10 cellular contexts compared by ENCODE assay signal in the genomic region with DNA sequence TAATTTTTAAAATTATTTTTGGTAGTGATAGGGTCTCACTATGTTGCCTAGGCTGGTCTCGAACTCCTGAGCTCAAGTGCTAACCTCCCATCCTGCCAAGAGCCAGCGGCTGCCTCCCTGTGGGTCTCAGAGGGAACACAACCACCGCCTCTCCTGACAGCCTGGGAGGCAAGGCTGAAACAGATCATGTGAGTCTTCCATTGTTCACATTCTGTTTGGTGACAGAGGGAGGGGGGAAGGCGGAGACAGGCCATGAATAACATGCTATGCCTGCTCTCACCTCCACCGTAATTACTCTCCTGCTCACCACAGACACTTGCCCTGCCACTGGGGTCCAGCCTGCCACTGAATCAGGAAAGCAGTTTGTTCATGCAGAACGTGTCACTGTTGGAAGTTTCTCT.
DNase-seq lines count a peak whose midpoint lies in the region; ATAC-seq lines count a peak whose summit lies in the region.
"Had no signal": no experiment of that assay in that cellular context is flagged by ENCODE, and none has a peak within 500 bp of the region (broad histone marks: within the 10 kb centered on the region; RNA-seq: fewer than 3 reads in every experiment).

No MANE protein-coding gene starts in this region.

- H3K4me1 ChIP-seq in mesenchymal stem cell (ENCODE audit: control insufficient read depth, insufficient read depth, low read depth, low read length) = peaks cover 21% of the 10 kb centered on the region

- no peak overlapping the region for H4K8ac ChIP-seq in mesenchymal stem cell (ENCODE audit: low read length)

- H2BK120ac ChIP-seq in mesenchymal stem cell (ENCODE audit: low read depth, low read length) = no peak overlapping the region

- intact Hi-C loops in left colon (cut with DNase I, micrococcal nuclease) = no loop called here

- no peak overlapping the region for H3K9ac ChIP-seq in mesenchymal stem cell (ENCODE audit: low read length)

- DNase-seq in Caki2 (ENCODE audit: low read depth) (peak; percentile 98), NCI-H187 treated with DMSO at 0.1 percent for 48 hours (lab: John Stamatoyannopoulos, UW) (peak; percentile 8), dermis blood vessel endothelial cell (peak; percentile 54), mesenchymal stem cell (peak; percentile 19), SKM-1 (lab: John Stamatoyannopoulos, UW; ENCODE audit: unreplicated experiment) (no peak), left colon (no peak)
- no peak for DNase-seq in activated CD4-positive, alpha-beta T cell treated with anti-CD3 and anti-CD28 coated beads for 1 hour
- no peak for DNase-seq in activated CD4-positive, alpha-beta T cell treated with anti-CD3 and anti-CD28 coated beads, Interleukin-2, amount 50 U/mL, for 4 hours
- DNase-seq: effector CD8-positive, alpha-beta T cell had no signal

- no peak overlapping the region for H3K4ac ChIP-seq in mesenchymal stem cell (ENCODE audit: low read depth in 1 of 2, low read length in 2 of 2)

- H3K4me3 ChIP-seq in mesenchymal stem cell (ENCODE audit: insufficient read depth in 1 of 2, low read depth in 1 of 2, low read length in 2 of 2) = no peak overlapping the region
- H3K4me3 ChIP-seq: skin epidermis had no signal

- no peak overlapping the region for H2BK15ac ChIP-seq in mesenchymal stem cell (ENCODE audit: low read depth, poor library complexity, severe bottlenecking)

- in situ Hi-C loops in Caki2 (cut with HindIII; ENCODE audit: low pct_unique_long_range_greater_than_20kb, low sequenced_read_pairs) = no loop called here

- no peak overlapping the region for H3K14ac ChIP-seq in mesenchymal stem cell (ENCODE audit: low read length in 2 of 2)

- H2BK12ac ChIP-seq in mesenchymal stem cell (ENCODE audit: low read length in 2 of 2) = no peak overlapping the region

- peaks cover 0 to 33% of the 10 kb centered on the region in 2 experiments for H3K27me3 ChIP-seq in mesenchymal stem cell (ENCODE audit: control insufficient read depth in 1 of 2, insufficient read depth in 1 of 2, low read length in 2 of 2)

- ATAC-seq in left colon = no peak

- 54% methylated on average over 6 of the region's 6 CpGs for WGBS in mesenchymal stem cell

- H3K4me2 ChIP-seq in mesenchymal stem cell (ENCODE audit: low read length, poor library complexity, severe bottlenecking) = no peak overlapping the region

- no peaks in the 10 kb centered on the region for H3K9me3 ChIP-seq in mesenchymal stem cell (ENCODE audit: control insufficient read depth, low read length)

- no peak overlapping the region for H3K23ac ChIP-seq in mesenchymal stem cell (ENCODE audit: low read length in 2 of 2)

- H3K18ac ChIP-seq in mesenchymal stem cell (ENCODE audit: low read depth in 1 of 2, low read length in 2 of 2) = no peak overlapping the region

- H2AFZ ChIP-seq in mesenchymal stem cell (ENCODE audit: low read depth, low read length) = no peak overlapping the region

- H3K79me1 ChIP-seq in mesenchymal stem cell (replicated peaks; ENCODE audit: low read length, poor library complexity, severe bottlenecking) = no peaks in the 10 kb centered on the region

- H3K36me3 ChIP-seq in mesenchymal stem cell (ENCODE audit: control insufficient read depth in 1 of 2, insufficient read depth in 2 of 2, low read depth in 1 of 2, low read length in 2 of 2) = no peaks in the 10 kb centered on the region

- no peak overlapping the region for H3K27ac ChIP-seq in mesenchymal stem cell (ENCODE audit: low read length, poor library complexity, severe bottlenecking)

- H2BK5ac ChIP-seq in mesenchymal stem cell (ENCODE audit: low read depth, low read length, poor library complexity, severe bottlenecking) = no peak overlapping the region

- no peak overlapping the region for H2AK5ac ChIP-seq in mesenchymal stem cell (ENCODE audit: low read length, severe bottlenecking)

- H4K91ac ChIP-seq in mesenchymal stem cell (ENCODE audit: low read length) = no peak overlapping the region

Comparison
In these comparisons a context has a peak if more than half of its experiments do, and no peak if none do; other contexts are left out.
1. DNase-seq: peak in Caki2 (single experiment), NCI-H187 treated with DMSO at 0.1 percent for 48 hours (single experiment), dermis blood vessel endothelial cell (single experiment) and mesenchymal stem cell (single experiment); none in SKM-1 (single experiment), activated CD4-positive, alpha-beta T cell treated with anti-CD3 and anti-CD28 coated beads for 1 hour (single experiment), activated CD4-positive, alpha-beta T cell treated with anti-CD3 and anti-CD28 coated beads, Interleukin-2, amount 50 U/mL, for 4 hours (0 of 2) and left colon (0 of 2).